ENCODE assay signal across 31 cellular contexts in the genomic region with DNA sequence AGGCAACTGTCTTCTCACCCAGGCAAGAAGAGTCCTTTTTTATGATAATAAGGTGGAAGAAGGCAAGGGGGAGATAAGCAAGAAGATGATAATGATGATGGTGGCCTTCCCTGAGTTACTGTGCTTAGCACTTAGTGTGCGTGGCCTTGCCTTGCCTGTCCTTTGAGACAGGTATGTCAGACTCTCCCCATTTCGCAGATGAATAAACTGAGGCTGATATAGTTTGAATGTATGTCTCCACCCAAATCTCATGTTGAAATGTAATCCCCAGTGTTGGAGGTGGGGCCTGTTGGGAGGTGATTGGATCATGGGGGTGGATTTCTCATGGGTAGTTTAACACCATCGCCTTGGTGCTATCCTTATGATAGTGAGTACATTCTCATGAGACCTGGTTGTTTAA. TPM values are rescaled to one million over a fixed set of nuclear protein-coding genes. Genes with fewer than 3 reads are reported as not detected.
"Had no signal": no experiment of that assay in that cellular context is flagged by ENCODE, and none has a peak within 500 bp of the region (broad histone marks: within the 10 kb centered on the region; RNA-seq: fewer than 3 reads in every experiment).

No MANE protein-coding gene starts in this region.

- H3K9me3 ChIP-seq: ovary, stomach, thoracic aorta, thyroid gland, upper lobe of right lung, vagina had no signal

- H2AFZ ChIP-seq: neural progenitor cell had no signal

- H3K9me3 Mint-ChIP-seq: stimulated activated naive CD8-positive, alpha-beta T cell treated with anti-CD3 and anti-CD28 coated beads, Interleukin-15, Interleukin-2, amounts not matched to agents 100 ng/mL and 50 ng/mL, for 24 hours had no signal

- H3K4me3 Mint-ChIP-seq: naive thymus-derived CD4-positive, alpha-beta T cell; natural killer cell; nephron; neural progenitor cell; stimulated activated naive B cell treated with anti-CD40 and anti-IgM and Interleukin-4, amounts not matched to agents 10 μg/mL and 1 μg/mL and 100 μg/mL, for 72 hours; stimulated activated naive CD8-positive, alpha-beta T cell treated with anti-CD3 and anti-CD28 coated beads, Interleukin-15, Interleukin-2, amounts not matched to agents 100 ng/mL and 50 ng/mL, for 24 hours; type B pancreatic cell had no signal

- H3K27me3 ChIP-seq: neural progenitor cell, ovary, spleen, stomach, thyroid gland, tibial nerve, upper lobe of right lung, vagina had no signal

- H3K4me3 ChIP-seq: neural progenitor cell, ovary, psoas muscle, skin epidermis, smooth muscle cell, spleen, stomach, thoracic aorta, thyroid gland, tibial nerve, upper lobe of right lung, vagina had no signal

- H3K27ac ChIP-seq: neural progenitor cell, ovary, parathyroid adenoma, psoas muscle, skin epidermis, spleen, stomach, thoracic aorta, thyroid gland, tibial nerve, upper lobe of right lung, vagina had no signal

- H3K9ac ChIP-seq: neural progenitor cell, parathyroid adenoma had no signal

- H3K4me1 ChIP-seq: psoas muscle, thyroid gland, vagina had no signal

- H3K4me2 ChIP-seq: neural progenitor cell, smooth muscle cell had no signal

- ATAC-seq: naive thymus-derived CD4-positive, alpha-beta T cell; natural killer cell; psoas muscle; sciatic nerve; stimulated activated naive B cell treated with anti-CD40 and anti-IgM and Interleukin-4, amounts not matched to agents 10 μg/mL and 1 μg/mL and 100 μg/mL, for 72 hours; upper lobe of right lung had no signal

- H3K36me3 Mint-ChIP-seq: natural killer cell, neural progenitor cell, type B pancreatic cell had no signal

- H3K79me2 ChIP-seq: parathyroid adenoma had no signal

- DNase-seq: naive thymus-derived CD4-positive, alpha-beta T cell; natural killer cell; occipital lobe; ovary; posterior cingulate gyrus; psoas muscle; right cardiac atrium; spleen; stimulated activated CD4-positive, alpha-beta T cell treated with anti-CD3 and anti-CD28 coated beads, Interleukin-12 subunit alpha, Interleukin-12 subunit beta, amount 100 ng/mL, for 4 hours; stimulated activated CD4-positive, alpha-beta T cell treated with anti-CD3 and anti-CD28 coated beads, Interleukin-1b, Interleukin-23, amount 100 ng/mL, for 48 hours; stimulated activated CD4-positive, alpha-beta T cell treated with anti-CD3 and anti-CD28 coated beads, Interleukin-4, amount 100 ng/mL, for 1 hour; stimulated activated CD4-positive, alpha-beta T cell treated with anti-CD3 and anti-CD28 coated beads, Interleukin-4, amount 100 ng/mL, for 4 hours; stimulated activated CD8-positive, alpha-beta memory T cell treated with anti-CD3 and anti-CD28 coated beads, Interleukin-4, amount 100 ng/mL, for 48 hours; stimulated activated naive B cell treated with anti-CD40 and anti-IgM and Interleukin-4, amounts not matched to agents 10 μg/mL and 1 μg/mL and 100 μg/mL, for 72 hours; stimulated activated naive CD4-positive, alpha-beta T cell treated with Interleukin-2 at 50 U/mL for 16 hours; stomach; thyroid gland; upper lobe of right lung had no signal

- H3K27me3 Mint-ChIP-seq: naive thymus-derived CD4-positive, alpha-beta T cell; stimulated activated naive B cell treated with anti-CD40 and anti-IgM and Interleukin-4, amounts not matched to agents 10 μg/mL and 1 μg/mL and 100 μg/mL, for 72 hours; stimulated activated naive CD8-positive, alpha-beta T cell treated with anti-CD3 and anti-CD28 coated beads, Interleukin-15, Interleukin-2, amounts not matched to agents 100 ng/mL and 50 ng/mL, for 24 hours had no signal

- H3K27ac Mint-ChIP-seq: naive thymus-derived CD4-positive, alpha-beta T cell; natural killer cell; nephron; neural progenitor cell; progenitor cell of endocrine pancreas; stimulated activated naive CD8-positive, alpha-beta T cell treated with anti-CD3 and anti-CD28 coated beads, Interleukin-15, Interleukin-2, amounts not matched to agents 100 ng/mL and 50 ng/mL, for 24 hours; type B pancreatic cell had no signal

- H3K36me3 ChIP-seq: neural progenitor cell, ovary, spleen, thoracic aorta, thyroid gland, upper lobe of right lung, vagina had no signal

RNA-seq across cellular contexts. Expression of a gene that starts 8.6 kb away (rescaled TPM):
- polyA plus RNA-seq: neural cell, smooth muscle cell had no signal

RNA-seq across cellular contexts. Expression of a gene that starts 23.0 kb away (rescaled TPM):
- total RNA-seq: smooth muscle cell had no signal
- polyA plus RNA-seq: neural cell had no signal

RNA-seq across cellular contexts. Expression of a gene that starts 48.6 kb away (rescaled TPM):
- total RNA-seq: progenitor cell of endocrine pancreas, smooth muscle cell had no signal
- polyA plus RNA-seq: neural cell, smooth muscle cell had no signal
